8 cellular contexts compared by ENCODE assay signal in the genomic region with DNA sequence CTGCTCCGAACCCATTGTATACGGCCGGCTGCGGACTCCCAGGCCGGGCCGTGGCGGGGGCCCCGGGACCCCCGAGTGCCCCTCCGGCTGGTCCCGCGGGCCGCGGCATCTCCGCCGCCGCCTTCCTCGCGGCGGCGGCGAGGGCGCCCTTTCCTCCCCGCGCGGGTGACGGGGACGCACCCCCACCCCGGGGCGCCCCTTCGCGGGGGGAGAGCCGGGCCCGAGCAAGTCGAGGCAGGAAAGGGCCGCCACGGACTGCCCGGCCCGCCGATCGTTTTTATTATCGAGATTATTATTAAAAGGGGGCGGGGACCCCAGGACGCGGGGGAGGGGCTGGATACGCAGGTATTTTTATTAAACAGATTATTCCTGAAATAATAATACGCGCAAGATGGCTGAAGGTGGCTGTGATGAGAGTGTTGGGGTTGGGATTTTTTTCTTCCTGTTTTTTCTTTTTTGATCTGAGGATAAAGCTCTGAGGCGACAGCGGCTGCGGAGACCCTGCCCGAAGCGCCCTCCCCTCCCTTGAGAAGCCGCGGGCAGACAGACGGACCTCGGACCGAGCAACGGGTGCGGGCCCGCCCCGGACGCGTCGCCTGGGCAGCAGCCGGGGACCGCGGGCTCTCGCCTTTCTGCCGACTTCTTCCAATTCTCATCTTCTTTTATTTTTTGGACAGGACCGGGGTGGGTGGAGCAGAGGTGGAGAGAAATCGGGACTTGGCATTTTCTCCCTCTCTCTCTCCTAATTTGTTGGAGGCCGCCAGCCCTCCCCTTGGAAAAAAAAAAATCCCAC. TPM values are rescaled to one million over a fixed set of nuclear protein-coding genes. Genes with fewer than 3 reads are reported as not detected.
DNase-seq lines count a peak whose midpoint lies in the region; ATAC-seq, FAIRE-seq and TF ChIP-seq lines count a peak whose summit lies in the region.

No MANE protein-coding gene starts in this region.

- intact Hi-C loops in cardiac septum (cut with DNase I) (loop anchor here (2.0 kb wide), 2 partner anchors 46 to 140 kb away; partner anchors contain the start of genes ACTR1A and SUFU), posterior cingulate gyrus (cut with DNase I) (loop anchor here (5.0 kb wide), 1 partner anchor 140 kb away; the partner anchor contains the start of genes ACTR1A and SUFU)

- POLR2A ChIA-PET in RWPE1 (lab: Yijun Ruan, JAX; ENCODE audit: low non-redundant PET): interaction anchor here (0.6 to 1.2 kb wide), 5 partner anchors 11 to 515 kb away, joined by 3 to 4 read pairs (median 4); partner anchors contain the start of gene ARL3

- H3K27me3 ChIP-seq in adipocyte (replicated peaks; ENCODE audit: control insufficient read depth, insufficient read depth, low read length): no peaks in the 10 kb centered on the region

- no peak for TF ChIP-seq CTCF in RWPE1 (conservative IDR thresholded peaks at IDR 0.05; ENCODE audit: low read depth)

- H3K36me3 ChIP-seq in adipocyte (ENCODE audit: control insufficient read depth, insufficient read depth, low read length, severe bottlenecking): no peaks in the 10 kb centered on the region

- no peak for FAIRE-seq in H54 (lab: Jason Lieb, UNC)

- peak overlapping the region; percentile 100 for H3K27ac ChIP-seq in RWPE1

- peak overlapping the region; percentile 100 for H3K4me3 ChIP-seq in adipocyte (ENCODE audit: low read length)

- peak; percentile 0 for ATAC-seq in HG02840 (IDR thresholded peaks at IDR 0.05; ENCODE audit: low FRiP score, unreplicated experiment)

- DNase-seq in DMS53 (lab: John Stamatoyannopoulos, UW) (peak; percentile 82), RWPE1 (ENCODE audit: low spot score) (peak; percentile 81), adipocyte (ENCODE audit: low read depth) (peak; percentile 82), cardiac septum (ENCODE audit: low spot score) (peak; percentile 80), posterior cingulate gyrus (peak in 8 of 10 donors; percentile 36 to 91 (median 58)), H54 (ENCODE audit: insufficient read length, low spot score) (no peak), hepatic stellate cell (ENCODE audit: low spot score) (no peak)

- H3K4me1 ChIP-seq in adipocyte (ENCODE audit: control insufficient read depth, insufficient read depth, low read length): peaks cover 12% of the 10 kb centered on the region

- no peaks in the 10 kb centered on the region for H3K9me3 ChIP-seq in adipocyte (ENCODE audit: control insufficient read depth, low read length)

- CTCF ChIA-PET in RWPE1 (lab: Yijun Ruan, JAX): interaction anchor here (1.1 kb wide), 1 partner anchor 59 kb away, joined by 3 read pairs; no protein-coding TSS in a partner anchor

- peak overlapping the region; percentile 100 for H3K9ac ChIP-seq in adipocyte (ENCODE audit: low read length)

- no peak; the same call in 1 of the 2 replicates for TF ChIP-seq POLR2A in H54 (IDR thresholded peaks at IDR 0.05; ENCODE audit: low read depth, low read length)

RNA-seq across cellular contexts. Expression of gene TRIM8, which starts 1.5 kb away (rescaled TPM):
- 99.6 TPM for total RNA-seq in cardiac septum

Comparison
In these comparisons a context has a peak if more than half of its experiments do, and no peak if none do; other contexts are left out.
1. DNase-seq: peak in DMS53 (single experiment), RWPE1 (single experiment), adipocyte (single experiment), cardiac septum (single experiment) and posterior cingulate gyrus (8 of 10); none in H54 (single experiment) and hepatic stellate cell (single experiment).